Comparison of ENCODE assay signal across 1 cellular context in genomic region chr19:39533003-39533512, GRCh38.
TF ChIP-seq lines count a peak whose summit lies in the region.

No MANE protein-coding gene starts in this region.

TF ChIP-seq in A549, 52 proteins besides CTCF, POLR2A, EP300 and RAD21 (continued from another document):
- TF ChIP-seq GATA3 (IDR thresholded peaks at IDR 0.05; ENCODE audit: borderline replicate concordance): no peak
- no peak for TF ChIP-seq NR3C1 (IDR thresholded peaks at IDR 0.05)
- TF ChIP-seq USF2 (IDR thresholded peaks at IDR 0.05): no peak
- TF ChIP-seq CBX8 (IDR thresholded peaks at IDR 0.05): no peak
- TF ChIP-seq PBX3 (IDR thresholded peaks at IDR 0.05): no peak
- TF ChIP-seq TFCP2L1 (CRISPR knock-in tag; IDR thresholded peaks at IDR 0.05): no peak
- 0 out of 2 replicates have a peak, but pooled peaks have one; percentile 21 for TF ChIP-seq HOXB13 (CRISPR knock-in tag; IDR thresholded peaks at IDR 0.05; ENCODE audit: low read depth)
